ENCODE assay signal across 25 cellular contexts in the genomic region with DNA sequence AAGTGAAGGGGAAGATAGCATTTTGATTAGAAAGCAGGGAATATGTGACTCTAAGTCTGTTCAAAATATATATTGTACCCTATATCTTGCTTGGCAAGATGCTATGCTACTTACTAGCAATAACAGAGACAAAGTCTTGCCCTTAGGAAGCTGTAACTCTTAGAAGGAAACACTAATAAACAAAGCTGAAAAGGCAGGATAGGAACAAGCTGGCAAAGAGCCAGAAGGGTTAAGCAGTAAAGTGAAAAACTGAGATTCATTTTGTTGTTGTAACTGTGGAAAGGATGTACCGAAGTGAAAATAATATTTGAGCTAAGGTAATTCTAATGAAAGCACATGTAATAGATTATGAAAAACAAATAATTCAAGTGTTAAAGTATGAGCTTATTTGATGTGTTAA.
"Had no signal": no experiment of that assay in that cellular context is flagged by ENCODE, and none has a peak within 500 bp of the region (broad histone marks: within the 10 kb centered on the region; RNA-seq: fewer than 3 reads in every experiment).

No MANE protein-coding gene starts in this region.

- H3K36me3 ChIP-seq: gastrocnemius medialis, heart left ventricle, left lung, neural progenitor cell, ovary, sigmoid colon, spleen, tibial artery, upper lobe of left lung had no signal

- H3K4me1 ChIP-seq: gastrocnemius medialis, heart left ventricle, left lung, neural progenitor cell, psoas muscle, sigmoid colon, spleen, testis, tibial artery, upper lobe of left lung had no signal

- H3K9ac ChIP-seq: neural progenitor cell had no signal

- H3K9me3 ChIP-seq: gastrocnemius medialis, ovary, psoas muscle, sigmoid colon, testis, tibial artery, upper lobe of left lung had no signal

- H3K27me3 ChIP-seq: dorsolateral prefrontal cortex, gastrocnemius medialis, heart left ventricle, hepatocyte, left lung, neural progenitor cell, ovary, sigmoid colon, spleen, testis, tibial artery, upper lobe of left lung had no signal

- H3K4me3 ChIP-seq: dorsolateral prefrontal cortex, gastrocnemius medialis, heart left ventricle, hepatocyte, left lung, neural progenitor cell, ovary, psoas muscle, sigmoid colon, spleen, testis, tibial artery, upper lobe of left lung had no signal

- DNase-seq: cortex of kidney; dorsolateral prefrontal cortex; effector CD4-positive, alpha-beta T cell; foreskin fibroblast; gastrocnemius medialis; heart left ventricle; left cardiac atrium; left lung; mesendoderm; midbrain; naive thymus-derived CD4-positive, alpha-beta T cell; ovary; posterior cingulate gyrus; psoas muscle; right cardiac atrium; sigmoid colon; spleen; stimulated activated CD4-positive, alpha-beta T cell treated with anti-CD3 and anti-CD28 coated beads, Interleukin-4, amount 100 ng/mL, for 4 hours; stimulated activated naive CD8-positive, alpha-beta T cell treated with anti-CD3 and anti-CD28 coated beads, Interleukin-15, Interleukin-2, amounts not matched to agents 100 U/mL and 50 U/mL, for 24 hours; substantia nigra; testis; tibial artery; upper lobe of left lung had no signal
